Comparison of ENCODE assay signal across 31 cellular contexts in genomic region chr5:2181164-2181956, GRCh38.
"Had no signal": no experiment of that assay in that cellular context is flagged by ENCODE, and none has a peak within 500 bp of the region (broad histone marks: within the 10 kb centered on the region; RNA-seq: fewer than 3 reads in every experiment).

No MANE protein-coding gene starts in this region.

- H3K27me3 ChIP-seq: adrenal gland, body of pancreas, breast epithelium, SJCRH30 had no signal

- ATAC-seq: activated CD4-positive, alpha-beta T cell treated with anti-CD3 and anti-CD28 coated beads for 36 hours; activated CD4-positive, CD25-positive, alpha-beta regulatory T cell treated with anti-CD3 and anti-CD28 coated beads, Interleukin-2, amount 50 U/mL, for 24 hours; activated CD8-positive, alpha-beta T cell treated with anti-CD3 and anti-CD28 coated beads, Interleukin-2, amount 10 ng/mL, durations not matched to agents 7 days and 5 days; activated naive CD4-positive, alpha-beta T cell treated with anti-CD3 and anti-CD28 coated beads, Interleukin-2, amount 50 U/mL, for 72 hours; activated T-cell treated with anti-CD3 and anti-CD28 coated beads, Interleukin-2, amount 50 U/mL, for 4 hours; body of pancreas; WTC11 had no signal

- H3K9me3 ChIP-seq: adrenal gland, body of pancreas, breast epithelium, SJCRH30 had no signal

- H3K4me3 ChIP-seq: adrenal gland, body of pancreas, breast epithelium, SJCRH30, SK-N-MC had no signal

- H3K36me3 ChIP-seq: adrenal gland, breast epithelium, SJCRH30 had no signal

- DNase-seq: activated CD4-positive, alpha-beta T cell treated with anti-CD3 and anti-CD28 coated beads for 36 hours; activated CD4-positive, alpha-beta T cell treated with anti-CD3 and anti-CD28 coated beads, Interleukin-2, amount 10 ng/mL, durations not matched to agents 7 days and 5 days; activated CD4-positive, alpha-beta T cell treated with anti-CD3 and anti-CD28 coated beads, Interleukin-2, amount 50 U/mL, for 48 hours; activated CD8-positive, alpha-beta memory T cell treated with anti-CD3 and anti-CD28 coated beads, Interleukin-2, amount 50 U/mL, for 4 hours; activated CD8-positive, alpha-beta T cell treated with anti-CD3 and anti-CD28 coated beads, Interleukin-2, amount 10 ng/mL, durations not matched to agents 7 days and 5 days; activated gamma-delta T cell treated with Interleukin-2 at 50 U/mL for 16 hours; activated naive CD4-positive, alpha-beta T cell treated with anti-CD3 and anti-CD28 coated beads for 36 hours; activated T-cell treated with anti-CD3 and anti-CD28 coated beads for 4 hours; activated T-cell treated with anti-CD3 and anti-CD28 coated beads, Interleukin-2, amount 50 U/mL, for 4 hours; body of pancreas; Karpas-422; KBM-7; NCI-H1048; NCI-H1105 treated with DMSO at 0.1 percent for 48 hours; NCI-H1436; NCI-H1694; NCI-H1930; NCI-H345; NCI-H510A; NCI-H526; NCI-H748 treated with DMSO at 0.1 percent for 48 hours; OCI-M1; SHP77; SJCRH30; T1000 had no signal

- H3K4me1 ChIP-seq: adrenal gland, body of pancreas, breast epithelium, SJCRH30 had no signal

- H3K27ac ChIP-seq: body of pancreas, breast epithelium, SJCRH30, SK-N-MC had no signal
